In genomic region chr9:135213566-135213965, GRCh38 we compare ENCODE assay signal across 22 cellular contexts.
DNase-seq lines count a peak whose midpoint lies in the region; ATAC-seq, FAIRE-seq and TF ChIP-seq lines count a peak whose summit lies in the region.
"Had no signal": no experiment of that assay in that cellular context is flagged by ENCODE, and none has a peak within 500 bp of the region (broad histone marks: within the 10 kb centered on the region; RNA-seq: fewer than 3 reads in every experiment).

No MANE protein-coding gene starts in this region.

- H3K9me3 ChIP-seq in WERI-Rb-1 (ENCODE audit: severe bottlenecking) (peaks cover 17% of the 10 kb centered on the region), kidney (ENCODE audit: control insufficient read depth in 1 of 2, low read length in 2 of 2) (peaks cover 0 to 4% of the 10 kb centered on the region in 2 donors), upper lobe of right lung (no peaks in the 10 kb centered on the region)

- intact Hi-C loops in Right ventricle myocardium superior (cut with DNase I) = no loop called here
- intact Hi-C loops in Right ventricle myocardium inferior (cut with DNase I) = loop anchor here (10.0 kb wide), 1 partner anchor 741 kb away; no protein-coding TSS in a partner anchor
- intact Hi-C loops in kidney (cut with DNase I) = no loop called here
- intact Hi-C loops in upper lobe of right lung (cut with DNase I) = no loop called here

- H3K27ac ChIP-seq in WERI-Rb-1 (no peak overlapping the region), kidney (ENCODE audit: low read depth in 2 of 2, low read length in 2 of 2) (no peak overlapping the region), upper lobe of right lung (no peak overlapping the region), RWPE1 (no peak overlapping the region)
- H3K27ac ChIP-seq: 22Rv1, C4-2B, Peyer's patch, SK-N-MC had no signal

- H3K36me3 ChIP-seq in WERI-Rb-1 = no peaks in the 10 kb centered on the region
- no peaks in the 10 kb centered on the region for H3K36me3 ChIP-seq in kidney (ENCODE audit: control insufficient read depth in 1 of 2, insufficient read depth in 2 of 2, low read length in 2 of 2)
- no peaks in the 10 kb centered on the region for H3K36me3 ChIP-seq in upper lobe of right lung
- H3K36me3 ChIP-seq: Peyer's patch had no signal

- POLR2A ChIA-PET in RWPE1 (lab: Yijun Ruan, JAX; ENCODE audit: low non-redundant PET) = no interaction called here

- no peak for TF ChIP-seq CTCF in WERI-Rb-1 (IDR thresholded peaks at IDR 0.05; ENCODE audit: low read depth, low read length)
- no peak for TF ChIP-seq CTCF in kidney (IDR thresholded peaks at IDR 0.05; ENCODE audit: borderline replicate concordance, extremely low read depth, insufficient read depth)
- no peak for TF ChIP-seq CTCF in upper lobe of right lung (IDR thresholded peaks at IDR 0.05)
- no peak for TF ChIP-seq CTCF in RWPE1 (conservative IDR thresholded peaks at IDR 0.05; ENCODE audit: low read depth)

- no peak for FAIRE-seq in kidney (lab: Jason Lieb, UNC)
- FAIRE-seq: G401.6, GM12892 had no signal

- H3K27me3 ChIP-seq in WERI-Rb-1 (ENCODE audit: insufficient read depth, low read depth, severe bottlenecking) (no peaks in the 10 kb centered on the region), upper lobe of right lung (peaks cover 8% of the 10 kb centered on the region)
- H3K27me3 ChIP-seq: Peyer's patch had no signal

- ATAC-seq in Right ventricle myocardium superior (ENCODE audit: poor library complexity) (no peak), Right ventricle myocardium inferior (no peak), upper lobe of right lung (no peak), GM21447 (IDR thresholded peaks at IDR 0.05; ENCODE audit: unreplicated experiment) (no peak)

- peak; percentile 24 for DNase-seq in Right ventricle myocardium superior
- no peak for DNase-seq in Right ventricle myocardium inferior (ENCODE audit: missing footprints)
- peak; percentile 63 for DNase-seq in WERI-Rb-1
- peak; percentile 34 for DNase-seq in kidney
- DNase-seq in upper lobe of right lung = peak; percentile 25
- DNase-seq in GM19240 (ENCODE audit: insufficient read length, low spot score) = no peak
- no peak for DNase-seq in RWPE1 (ENCODE audit: low spot score)
- DNase-seq: ACHN, Calu3, NCI-H1105, NCI-H2029 treated with DMSO at 0.1 percent for 48 hours, NCI-H2171, NCI-H345, NCI-H82, SHP77 had no signal

- no peak overlapping the region for H3K9ac ChIP-seq in kidney (ENCODE audit: low read length in 2 of 2)

- CTCF ChIA-PET in RWPE1 (lab: Yijun Ruan, JAX) = no interaction called here

- H3K4me1 ChIP-seq in kidney (ENCODE audit: control insufficient read depth in 1 of 2, insufficient read depth in 1 of 2, low read depth in 1 of 2, low read length in 2 of 2) (no peaks in the 10 kb centered on the region), upper lobe of right lung (peaks cover 2% of the 10 kb centered on the region)
- H3K4me1 ChIP-seq: Peyer's patch had no signal

- H3K4me3 ChIP-seq in WERI-Rb-1 (ENCODE audit: low read depth, low read length) = no peak overlapping the region
- no peak overlapping the region for H3K4me3 ChIP-seq in kidney (ENCODE audit: low read length in 2 of 2)
- no peak overlapping the region for H3K4me3 ChIP-seq in upper lobe of right lung
- H3K4me3 ChIP-seq: Peyer's patch, SK-N-MC had no signal

Comparison
In these comparisons a context has a peak if more than half of its experiments do, and no peak if none do; other contexts are left out.
1. DNase-seq: peak in Right ventricle myocardium superior (single experiment), WERI-Rb-1 (single experiment), kidney (single experiment) and upper lobe of right lung (single experiment); none in Right ventricle myocardium inferior (single experiment), GM19240 (single experiment) and RWPE1 (single experiment).